Comparison of ENCODE assay signal across 8 cellular contexts in genomic region chr1:54069792-54070548, GRCh38.
DNase-seq lines count a peak whose midpoint lies in the region; ATAC-seq lines count a peak whose summit lies in the region.

No MANE protein-coding gene starts in this region.

- peak; percentile 67 for DNase-seq in NOMO-1 treated with DMSO at 0.1 percent for 48 hours (lab: John Stamatoyannopoulos, UW; ENCODE audit: unreplicated experiment)
- no peak for DNase-seq in NOMO-1 treated with dmso at 0.1 percent for 144 hours (lab: John Stamatoyannopoulos, UW; ENCODE audit: unreplicated experiment)
- DNase-seq in NCI-H226: peak; percentile 6
- peak; percentile 54 for DNase-seq in amniotic epithelial cell (ENCODE audit: low read depth)
- DNase-seq in hepatic stellate cell (ENCODE audit: low spot score): peak; percentile 48
- DNase-seq in stimulated activated effector memory CD8-positive, alpha-beta T cell treated with anti-CD3 and anti-CD28 coated beads, Interleukin-12 subunit alpha, Interleukin-12 subunit beta, amount 100 ng/mL, for 72 hours (ENCODE audit: low spot score in 2 of 2): no peak

- H3K36me3 Mint-ChIP-seq in stimulated activated effector memory CD8-positive, alpha-beta T cell treated with anti-CD3 and anti-CD28 coated beads, Interleukin-12 subunit alpha, Interleukin-12 subunit beta, amount 100 ng/mL, for 72 hours: peaks cover 14% of the 10 kb centered on the region

- no peaks in the 10 kb centered on the region for H3K9me3 Mint-ChIP-seq in stimulated activated effector memory CD8-positive, alpha-beta T cell treated with anti-CD3 and anti-CD28 coated beads, Interleukin-12 subunit alpha, Interleukin-12 subunit beta, amount 100 ng/mL, for 72 hours

- ATAC-seq in HG02885 (IDR thresholded peaks at IDR 0.05; ENCODE audit: poor library complexity, unreplicated experiment): peak; percentile 58
- ATAC-seq in stimulated activated effector memory CD8-positive, alpha-beta T cell treated with anti-CD3 and anti-CD28 coated beads, Interleukin-12 subunit alpha, Interleukin-12 subunit beta, amount 100 ng/mL, for 72 hours: peak; percentile 74
- ATAC-seq in HG03039 (IDR thresholded peaks at IDR 0.05; ENCODE audit: unreplicated experiment): no peak

- no peaks in the 10 kb centered on the region for H3K4me1 Mint-ChIP-seq in stimulated activated effector memory CD8-positive, alpha-beta T cell treated with anti-CD3 and anti-CD28 coated beads, Interleukin-12 subunit alpha, Interleukin-12 subunit beta, amount 100 ng/mL, for 72 hours

- H3K27ac Mint-ChIP-seq in stimulated activated effector memory CD8-positive, alpha-beta T cell treated with anti-CD3 and anti-CD28 coated beads, Interleukin-12 subunit alpha, Interleukin-12 subunit beta, amount 100 ng/mL, for 72 hours: no peak overlapping the region

- H3K4me3 Mint-ChIP-seq in stimulated activated effector memory CD8-positive, alpha-beta T cell treated with anti-CD3 and anti-CD28 coated beads, Interleukin-12 subunit alpha, Interleukin-12 subunit beta, amount 100 ng/mL, for 72 hours: no peak overlapping the region

Comparison
In these comparisons a context has a peak if more than half of its experiments do, and no peak if none do; other contexts are left out.
1. DNase-seq: peak in NOMO-1 treated with DMSO at 0.1 percent for 48 hours (single experiment), NCI-H226 (single experiment), amniotic epithelial cell (single experiment) and hepatic stellate cell (single experiment); none in NOMO-1 treated with dmso at 0.1 percent for 144 hours (single experiment) and stimulated activated effector memory CD8-positive, alpha-beta T cell treated with anti-CD3 and anti-CD28 coated beads, Interleukin-12 subunit alpha, Interleukin-12 subunit beta, amount 100 ng/mL, for 72 hours (0 of 2).